23 cellular contexts compared by ENCODE assay signal in genomic region chr10:89829262-89829886, GRCh38.
"Had no signal": no experiment of that assay in that cellular context is flagged by ENCODE, and none has a peak within 500 bp of the region (broad histone marks: within the 10 kb centered on the region; RNA-seq: fewer than 3 reads in every experiment).

No MANE protein-coding gene starts in this region.

- H3K27me3 ChIP-seq: neural progenitor cell, ovary, right lobe of liver, sigmoid colon, stomach, tibial artery, transverse colon, upper lobe of right lung, uterus had no signal

- DNase-seq: natural killer cell; occipital lobe; ovary; posterior cingulate gyrus; psoas muscle; right cardiac atrium; right lobe of liver; sigmoid colon; small intestine; stimulated activated CD4-positive, alpha-beta T cell treated with anti-CD3 and anti-CD28 coated beads, Interleukin-15, amount 100 ng/mL, for 24 hours; stimulated activated CD4-positive, alpha-beta T cell treated with anti-CD3 and anti-CD28 coated beads, Interleukin-2, amount 100 ng/mL, for 24 hours; stimulated activated CD4-positive, alpha-beta T cell treated with anti-CD3 and anti-CD28 coated beads, Interleukin-2, amount 100 ng/mL, for 48 hours; stimulated activated CD4-positive, alpha-beta T cell treated with anti-CD3 and anti-CD28 coated beads, Interleukin-4, amount 100 ng/mL, for 24 hours; stimulated activated naive B cell treated with anti-CD40 and anti-IgM and Interleukin-4, amounts not matched to agents 10 μg/mL and 1 μg/mL and 100 μg/mL, for 72 hours; stimulated activated naive CD4-positive, alpha-beta T cell treated with Interleukin-2 at 50 U/mL for 16 hours; stomach; tibial artery; transverse colon; upper lobe of right lung; uterus had no signal

- H3K4me1 ChIP-seq: neural progenitor cell, parathyroid adenoma, psoas muscle, right lobe of liver, sigmoid colon, stomach, tibial artery, transverse colon, upper lobe of right lung, uterus had no signal

- ATAC-seq: natural killer cell; psoas muscle; right cardiac atrium; stimulated activated effector memory CD8-positive, alpha-beta T cell treated with anti-CD3 and anti-CD28 coated beads, Interleukin-12 subunit alpha, Interleukin-12 subunit beta, amount 100 ng/mL, for 72 hours had no signal

- H3K27ac ChIP-seq: neural progenitor cell, ovary, parathyroid adenoma, psoas muscle, right lobe of liver, sigmoid colon, stomach, tibial artery, transverse colon, upper lobe of right lung, uterus had no signal

- H3K4me2 ChIP-seq: neural progenitor cell had no signal

- H3K9me3 ChIP-seq: ovary, psoas muscle, right lobe of liver, sigmoid colon, tibial artery, transverse colon, upper lobe of right lung, uterus had no signal

- H3K36me3 ChIP-seq: neural progenitor cell, ovary, right lobe of liver, sigmoid colon, stomach, tibial artery, transverse colon, upper lobe of right lung, uterus had no signal

- H2AFZ ChIP-seq: neural progenitor cell, parathyroid adenoma had no signal

- H3K79me2 ChIP-seq: parathyroid adenoma had no signal

- H3K4me3 ChIP-seq: neural progenitor cell, ovary, psoas muscle, right lobe of liver, sigmoid colon, stomach, tibial artery, transverse colon, upper lobe of right lung, uterus had no signal

- H3K9ac ChIP-seq: neural progenitor cell, parathyroid adenoma had no signal

- FAIRE-seq: small intestine had no signal
